In the genomic region with DNA sequence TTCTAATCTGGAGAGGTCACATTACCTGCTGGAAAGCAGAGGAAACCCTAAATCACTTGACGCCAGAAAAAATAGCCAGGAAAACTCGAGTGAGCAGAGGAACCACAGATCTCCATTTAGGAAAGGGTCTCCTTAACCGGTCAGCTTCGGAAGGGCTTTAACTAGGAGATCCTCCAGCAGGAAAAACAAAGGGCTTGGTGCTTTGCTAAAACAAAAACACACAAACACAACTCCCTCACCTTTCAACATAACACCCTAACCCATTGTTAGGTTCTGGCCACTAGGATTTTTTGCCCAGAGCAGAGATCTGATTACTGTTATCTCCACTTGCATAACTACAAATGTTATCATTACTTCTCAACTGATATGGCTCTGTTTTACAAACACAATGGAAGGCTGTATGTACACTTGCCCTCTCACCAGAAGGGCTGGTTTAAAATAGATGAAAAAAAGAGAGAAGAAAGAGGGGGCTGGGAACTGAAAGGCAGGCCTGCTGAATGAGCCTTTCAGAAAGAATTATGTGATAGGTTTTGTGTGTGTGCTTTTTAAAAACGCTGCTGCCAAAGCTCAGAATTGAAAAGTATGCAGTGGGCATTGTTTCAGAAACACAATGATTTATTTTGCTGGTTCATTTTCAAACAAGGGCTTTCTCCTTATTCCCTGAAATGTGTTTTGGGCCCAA, we compare ENCODE assay signal across 1 cellular context.
TF ChIP-seq lines count a peak whose summit lies in the region.

No MANE protein-coding gene starts in this region.

TF ChIP-seq in WTC11, 78 proteins besides CTCF, POLR2A, EP300 and RAD21 (continued from another document):
- TF ChIP-seq, protein P1, sequence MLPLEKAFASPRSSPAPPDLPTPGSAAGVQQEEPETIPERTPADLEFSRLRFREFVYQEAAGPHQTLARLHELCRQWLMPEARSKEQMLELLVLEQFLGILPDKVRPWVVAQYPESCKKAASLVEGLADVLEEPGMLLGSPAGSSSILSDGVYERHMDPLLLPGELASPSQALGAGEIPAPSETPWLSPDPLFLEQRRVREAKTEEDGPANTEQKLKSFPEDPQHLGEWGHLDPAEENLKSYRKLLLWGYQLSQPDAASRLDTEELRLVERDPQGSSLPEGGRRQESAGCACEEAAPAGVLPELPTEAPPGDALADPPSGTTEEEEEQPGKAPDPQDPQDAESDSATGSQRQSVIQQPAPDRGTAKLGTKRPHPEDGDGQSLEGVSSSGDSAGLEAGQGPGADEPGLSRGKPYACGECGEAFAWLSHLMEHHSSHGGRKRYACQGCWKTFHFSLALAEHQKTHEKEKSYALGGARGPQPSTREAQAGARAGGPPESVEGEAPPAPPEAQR (CRISPR knock-in tag; IDR thresholded peaks at IDR 0.05), result no peak
- TF ChIP-seq, protein P2, sequence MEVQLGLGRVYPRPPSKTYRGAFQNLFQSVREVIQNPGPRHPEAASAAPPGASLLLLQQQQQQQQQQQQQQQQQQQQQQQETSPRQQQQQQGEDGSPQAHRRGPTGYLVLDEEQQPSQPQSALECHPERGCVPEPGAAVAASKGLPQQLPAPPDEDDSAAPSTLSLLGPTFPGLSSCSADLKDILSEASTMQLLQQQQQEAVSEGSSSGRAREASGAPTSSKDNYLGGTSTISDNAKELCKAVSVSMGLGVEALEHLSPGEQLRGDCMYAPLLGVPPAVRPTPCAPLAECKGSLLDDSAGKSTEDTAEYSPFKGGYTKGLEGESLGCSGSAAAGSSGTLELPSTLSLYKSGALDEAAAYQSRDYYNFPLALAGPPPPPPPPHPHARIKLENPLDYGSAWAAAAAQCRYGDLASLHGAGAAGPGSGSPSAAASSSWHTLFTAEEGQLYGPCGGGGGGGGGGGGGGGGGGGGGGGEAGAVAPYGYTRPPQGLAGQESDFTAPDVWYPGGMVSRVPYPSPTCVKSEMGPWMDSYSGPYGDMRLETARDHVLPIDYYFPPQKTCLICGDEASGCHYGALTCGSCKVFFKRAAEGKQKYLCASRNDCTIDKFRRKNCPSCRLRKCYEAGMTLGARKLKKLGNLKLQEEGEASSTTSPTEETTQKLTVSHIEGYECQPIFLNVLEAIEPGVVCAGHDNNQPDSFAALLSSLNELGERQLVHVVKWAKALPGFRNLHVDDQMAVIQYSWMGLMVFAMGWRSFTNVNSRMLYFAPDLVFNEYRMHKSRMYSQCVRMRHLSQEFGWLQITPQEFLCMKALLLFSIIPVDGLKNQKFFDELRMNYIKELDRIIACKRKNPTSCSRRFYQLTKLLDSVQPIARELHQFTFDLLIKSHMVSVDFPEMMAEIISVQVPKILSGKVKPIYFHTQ (CRISPR knock-in tag; IDR thresholded peaks at IDR 0.05), result no peak
- TF ChIP-seq CBFB (CRISPR knock-in tag; IDR thresholded peaks at IDR 0.05; ENCODE audit: low read depth), result no peak
- no peak for TF ChIP-seq TP53 (CRISPR knock-in tag; IDR thresholded peaks at IDR 0.05)
- no peak for TF ChIP-seq ZNF138 (CRISPR knock-in tag; conservative IDR thresholded peaks at IDR 0.05)
- TF ChIP-seq, protein P3, sequence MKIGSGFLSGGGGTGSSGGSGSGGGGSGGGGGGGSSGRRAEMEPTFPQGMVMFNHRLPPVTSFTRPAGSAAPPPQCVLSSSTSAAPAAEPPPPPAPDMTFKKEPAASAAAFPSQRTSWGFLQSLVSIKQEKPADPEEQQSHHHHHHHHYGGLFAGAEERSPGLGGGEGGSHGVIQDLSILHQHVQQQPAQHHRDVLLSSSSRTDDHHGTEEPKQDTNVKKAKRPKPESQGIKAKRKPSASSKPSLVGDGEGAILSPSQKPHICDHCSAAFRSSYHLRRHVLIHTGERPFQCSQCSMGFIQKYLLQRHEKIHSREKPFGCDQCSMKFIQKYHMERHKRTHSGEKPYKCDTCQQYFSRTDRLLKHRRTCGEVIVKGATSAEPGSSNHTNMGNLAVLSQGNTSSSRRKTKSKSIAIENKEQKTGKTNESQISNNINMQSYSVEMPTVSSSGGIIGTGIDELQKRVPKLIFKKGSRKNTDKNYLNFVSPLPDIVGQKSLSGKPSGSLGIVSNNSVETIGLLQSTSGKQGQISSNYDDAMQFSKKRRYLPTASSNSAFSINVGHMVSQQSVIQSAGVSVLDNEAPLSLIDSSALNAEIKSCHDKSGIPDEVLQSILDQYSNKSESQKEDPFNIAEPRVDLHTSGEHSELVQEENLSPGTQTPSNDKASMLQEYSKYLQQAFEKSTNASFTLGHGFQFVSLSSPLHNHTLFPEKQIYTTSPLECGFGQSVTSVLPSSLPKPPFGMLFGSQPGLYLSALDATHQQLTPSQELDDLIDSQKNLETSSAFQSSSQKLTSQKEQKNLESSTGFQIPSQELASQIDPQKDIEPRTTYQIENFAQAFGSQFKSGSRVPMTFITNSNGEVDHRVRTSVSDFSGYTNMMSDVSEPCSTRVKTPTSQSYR (CRISPR knock-in tag; IDR thresholded peaks at IDR 0.05), result no peak
- TF ChIP-seq, protein P4, sequence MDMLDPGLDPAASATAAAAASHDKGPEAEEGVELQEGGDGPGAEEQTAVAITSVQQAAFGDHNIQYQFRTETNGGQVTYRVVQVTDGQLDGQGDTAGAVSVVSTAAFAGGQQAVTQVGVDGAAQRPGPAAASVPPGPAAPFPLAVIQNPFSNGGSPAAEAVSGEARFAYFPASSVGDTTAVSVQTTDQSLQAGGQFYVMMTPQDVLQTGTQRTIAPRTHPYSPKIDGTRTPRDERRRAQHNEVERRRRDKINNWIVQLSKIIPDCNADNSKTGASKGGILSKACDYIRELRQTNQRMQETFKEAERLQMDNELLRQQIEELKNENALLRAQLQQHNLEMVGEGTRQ (CRISPR knock-in tag; IDR thresholded peaks at IDR 0.05), result no peak
- TF ChIP-seq RELA (CRISPR knock-in tag; IDR thresholded peaks at IDR 0.05; ENCODE audit: borderline replicate concordance), result no peak
- no peak for TF ChIP-seq NR2C2 (CRISPR knock-in tag; IDR thresholded peaks at IDR 0.05)
- TF ChIP-seq, protein P5, sequence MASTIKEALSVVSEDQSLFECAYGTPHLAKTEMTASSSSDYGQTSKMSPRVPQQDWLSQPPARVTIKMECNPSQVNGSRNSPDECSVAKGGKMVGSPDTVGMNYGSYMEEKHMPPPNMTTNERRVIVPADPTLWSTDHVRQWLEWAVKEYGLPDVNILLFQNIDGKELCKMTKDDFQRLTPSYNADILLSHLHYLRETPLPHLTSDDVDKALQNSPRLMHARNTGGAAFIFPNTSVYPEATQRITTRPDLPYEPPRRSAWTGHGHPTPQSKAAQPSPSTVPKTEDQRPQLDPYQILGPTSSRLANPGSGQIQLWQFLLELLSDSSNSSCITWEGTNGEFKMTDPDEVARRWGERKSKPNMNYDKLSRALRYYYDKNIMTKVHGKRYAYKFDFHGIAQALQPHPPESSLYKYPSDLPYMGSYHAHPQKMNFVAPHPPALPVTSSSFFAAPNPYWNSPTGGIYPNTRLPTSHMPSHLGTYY (CRISPR knock-in tag; IDR thresholded peaks at IDR 0.05), result no peak
- TF ChIP-seq, protein P6, sequence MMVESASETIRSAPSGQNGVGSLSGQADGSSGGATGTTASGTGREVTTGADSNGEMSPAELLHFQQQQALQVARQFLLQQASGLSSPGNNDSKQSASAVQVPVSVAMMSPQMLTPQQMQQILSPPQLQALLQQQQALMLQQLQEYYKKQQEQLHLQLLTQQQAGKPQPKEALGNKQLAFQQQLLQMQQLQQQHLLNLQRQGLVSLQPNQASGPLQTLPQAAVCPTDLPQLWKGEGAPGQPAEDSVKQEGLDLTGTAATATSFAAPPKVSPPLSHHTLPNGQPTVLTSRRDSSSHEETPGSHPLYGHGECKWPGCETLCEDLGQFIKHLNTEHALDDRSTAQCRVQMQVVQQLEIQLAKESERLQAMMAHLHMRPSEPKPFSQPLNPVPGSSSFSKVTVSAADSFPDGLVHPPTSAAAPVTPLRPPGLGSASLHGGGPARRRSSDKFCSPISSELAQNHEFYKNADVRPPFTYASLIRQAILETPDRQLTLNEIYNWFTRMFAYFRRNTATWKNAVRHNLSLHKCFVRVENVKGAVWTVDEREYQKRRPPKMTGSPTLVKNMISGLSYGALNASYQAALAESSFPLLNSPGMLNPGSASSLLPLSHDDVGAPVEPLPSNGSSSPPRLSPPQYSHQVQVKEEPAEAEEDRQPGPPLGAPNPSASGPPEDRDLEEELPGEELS (CRISPR knock-in tag; IDR thresholded peaks at IDR 0.05), result no peak
